In the genomic region with DNA sequence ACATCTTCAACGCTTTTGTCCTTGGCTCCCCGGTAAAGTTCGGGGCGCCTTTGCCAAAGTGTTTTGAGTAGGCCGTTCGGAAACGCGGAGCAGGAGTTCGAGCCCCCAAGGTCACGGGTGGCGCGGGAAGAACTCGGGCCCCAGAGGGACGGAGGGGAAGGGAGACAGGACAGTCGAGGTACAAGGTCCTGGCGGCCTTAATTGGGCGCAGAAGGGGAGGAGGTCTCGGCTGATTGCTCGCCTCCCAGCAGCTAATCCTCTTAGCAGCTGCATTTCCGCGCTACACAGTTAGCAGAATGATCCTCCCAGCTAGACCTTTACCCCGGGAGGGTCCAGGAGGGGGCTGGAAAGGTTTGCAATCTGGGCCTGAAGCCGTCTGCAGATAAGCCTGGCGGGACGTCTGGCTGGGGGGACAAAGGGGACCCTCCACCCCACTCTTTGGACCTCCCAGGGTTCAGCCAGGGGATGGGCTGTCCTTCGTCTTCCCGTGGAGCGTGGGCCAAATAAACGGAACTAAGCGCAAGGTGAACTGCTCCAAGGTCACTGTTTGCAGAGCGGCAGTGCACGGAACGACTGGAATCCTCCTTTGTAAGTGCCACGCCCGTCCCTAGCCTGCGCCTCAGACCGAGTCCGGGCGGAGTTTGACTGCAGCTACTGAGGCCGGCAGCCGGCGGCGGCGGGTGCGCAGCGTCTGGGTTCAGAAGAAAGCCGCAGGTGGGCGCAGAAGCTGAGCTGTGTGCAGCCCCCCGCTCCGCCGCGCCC, we compare ENCODE assay signal across 8 cellular contexts. TPM values are rescaled to one million over a fixed set of nuclear protein-coding genes. Genes with fewer than 3 reads are reported as not detected.
DNase-seq lines count a peak whose midpoint lies in the region; ATAC-seq and TF ChIP-seq lines count a peak whose summit lies in the region.

No MANE protein-coding gene starts in this region.

- H3K9ac ChIP-seq in NT2/D1 (ENCODE audit: insufficient read length, low read depth) (peak overlapping the region; percentile 43), rectal smooth muscle tissue (ENCODE audit: low read length) (no peak overlapping the region)

- peaks cover 10% of the 10 kb centered on the region for H3K4me1 ChIP-seq in NT2/D1 (ENCODE audit: insufficient read depth, insufficient read length)
- H3K4me1 ChIP-seq in rectal smooth muscle tissue (ENCODE audit: control insufficient read depth, insufficient read depth, low read length), result peaks cover 3% of the 10 kb centered on the region

- DNase-seq in GM06990 (ENCODE audit: extremely low read depth, insufficient read length) (peak; percentile 60), NT2/D1 (ENCODE audit: low read depth, low spot score) (no peak), NCI-H69 (lab: John Stamatoyannopoulos, UW) (no peak), 8988T (no peak)
- no peak for DNase-seq in effector CD8-positive, alpha-beta T cell (lab: John Stamatoyannopoulos, UW)

- H3K4me3 ChIP-seq in GM06990 (replicated peaks; ENCODE audit: low read depth, low read length) (0 out of 2 replicates have a peak overlapping the region, but pooled peaks have one; percentile 4), NT2/D1 (ENCODE audit: insufficient read length, low read depth) (peak overlapping the region; percentile 22), rectal smooth muscle tissue (ENCODE audit: low read length) (peak overlapping the region; percentile 5)

- H3K27me3 ChIP-seq in GM06990 (replicated peaks; ENCODE audit: control insufficient read depth, insufficient read depth, low read length), result no peaks in the 10 kb centered on the region; the same call in 1 of the 2 replicates
- H3K27me3 ChIP-seq in NT2/D1 (ENCODE audit: insufficient read depth, insufficient read length), result peaks cover 87% of the 10 kb centered on the region
- peaks cover 19% of the 10 kb centered on the region for H3K27me3 ChIP-seq in rectal smooth muscle tissue (ENCODE audit: control insufficient read depth, insufficient read depth, low read length)

- ATAC-seq in esophagus mucosa, result peak; percentile 65
- ATAC-seq in GM19351 (IDR thresholded peaks at IDR 0.05; ENCODE audit: unreplicated experiment), result no peak

- H3K36me3 ChIP-seq in GM06990 (ENCODE audit: control insufficient read depth, insufficient read depth, low read length) (no peaks in the 10 kb centered on the region), NT2/D1 (ENCODE audit: insufficient read depth, insufficient read length, low read length) (no peaks in the 10 kb centered on the region), rectal smooth muscle tissue (ENCODE audit: control insufficient read depth, insufficient read depth, low read length) (no peaks in the 10 kb centered on the region)

- no peak for TF ChIP-seq CTCF in GM06990 (IDR thresholded peaks at IDR 0.05; ENCODE audit: insufficient read depth, low read length, poor library complexity, severe bottlenecking)

- H3K27ac ChIP-seq in rectal smooth muscle tissue (ENCODE audit: low read depth, low read length), result no peak overlapping the region

- no peaks in the 10 kb centered on the region for H3K9me3 ChIP-seq in NT2/D1 (ENCODE audit: insufficient read depth, low read length)

RNA-seq across cellular contexts. Expression of a gene that starts 7.2 kb away (rescaled TPM):
- 0.12 TPM for total RNA-seq in esophagus mucosa
